9 cellular contexts compared by ENCODE assay signal in genomic region chr4:40514409-40515025, GRCh38.
A peak's percentile ranks its signal among the peaks of the same experiment; 100 is the strongest.
DNase-seq lines count a peak whose midpoint lies in the region; ATAC-seq, FAIRE-seq and TF ChIP-seq lines count a peak whose summit lies in the region.
"Had no signal": no experiment of that assay in that cellular context is flagged by ENCODE, and none has a peak within 500 bp of the region (broad histone marks: within the 10 kb centered on the region; RNA-seq: fewer than 3 reads in every experiment).

No MANE protein-coding gene starts in this region.

- no peak for TF ChIP-seq CTCF in bronchial epithelial cell (IDR thresholded peaks at IDR 0.05; ENCODE audit: insufficient read depth, low read length, severe bottlenecking)

- H3K36me3 ChIP-seq in bronchial epithelial cell (ENCODE audit: control insufficient read depth, insufficient read depth, low read length) = no peaks in the 10 kb centered on the region
- no peaks in the 10 kb centered on the region for H3K36me3 ChIP-seq in mucosa of stomach (ENCODE audit: control insufficient read depth, insufficient read depth, low read length)

- H3K4me1 ChIP-seq in mucosa of stomach (ENCODE audit: control insufficient read depth, insufficient read depth, low read length) = peaks cover 20% of the 10 kb centered on the region

- FAIRE-seq in bronchial epithelial cell (lab: Jason Lieb, UNC) = no peak

- peak overlapping the region; percentile 78 for H3K9ac ChIP-seq in mucosa of stomach (ENCODE audit: low read length)

- no peaks in the 10 kb centered on the region for H3K27me3 ChIP-seq in bronchial epithelial cell (ENCODE audit: control insufficient read depth, insufficient read depth, low read length)
- H3K27me3 ChIP-seq in mucosa of stomach (ENCODE audit: control insufficient read depth, insufficient read depth, low read length) = no peaks in the 10 kb centered on the region

- H3K9me3 ChIP-seq in mucosa of stomach (ENCODE audit: control insufficient read depth, low read length) = no peaks in the 10 kb centered on the region

- DNase-seq in DMS53 treated with DMSO at 0.1 percent for 48 hours (lab: John Stamatoyannopoulos, UW; ENCODE audit: unreplicated experiment) (peak; percentile 94), NCI-H2196 treated with DMSO at 0.1 percent for 48 hours (lab: John Stamatoyannopoulos, UW; ENCODE audit: unreplicated experiment) (peak; percentile 31), bronchial epithelial cell (ENCODE audit: low read depth) (no peak), activated T-cell treated with anti-CD3 and anti-CD28 coated beads for 4 hours (no peak), NCI-H1694 (lab: John Stamatoyannopoulos, UW) (no peak)
- DNase-seq: T-helper 9 cell had no signal

- peak overlapping the region; percentile 22 for H3K4me3 ChIP-seq in bronchial epithelial cell (ENCODE audit: low read depth, low read length)
- peak overlapping the region; percentile 7 for H3K4me3 ChIP-seq in mucosa of stomach (ENCODE audit: low read length)

- no peak for ATAC-seq in HG02973 (IDR thresholded peaks at IDR 0.05; ENCODE audit: unreplicated experiment)
- ATAC-seq in HG03457 (IDR thresholded peaks at IDR 0.05; ENCODE audit: unreplicated experiment) = no peak

Comparison
In these comparisons a context has a peak if more than half of its experiments do, and no peak if none do; other contexts are left out.
1. DNase-seq: peak in DMS53 treated with DMSO at 0.1 percent for 48 hours (single experiment) and NCI-H2196 treated with DMSO at 0.1 percent for 48 hours (single experiment); none in bronchial epithelial cell (single experiment), activated T-cell treated with anti-CD3 and anti-CD28 coated beads for 4 hours (single experiment) and NCI-H1694 (single experiment).